19 cellular contexts compared by ENCODE assay signal in the genomic region with DNA sequence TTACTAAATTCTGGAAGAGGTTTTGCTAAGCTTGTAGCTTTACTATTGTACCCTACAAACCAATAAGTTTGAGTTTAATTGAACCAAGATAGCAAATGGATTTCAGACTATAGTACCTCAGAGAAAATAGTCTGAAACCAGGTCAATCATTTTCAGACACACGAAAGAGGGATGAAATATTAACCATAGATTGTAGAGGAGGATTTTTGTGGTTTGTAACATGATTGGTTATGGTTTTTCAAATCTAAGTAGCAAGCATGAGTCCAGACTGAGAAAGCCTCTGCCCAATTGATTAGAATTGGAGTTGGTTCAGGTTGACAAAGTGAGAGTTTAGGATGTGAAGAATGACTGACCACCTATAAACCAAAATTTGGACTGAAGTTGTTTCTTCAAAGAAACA.
DNase-seq lines count a peak whose midpoint lies in the region; ATAC-seq and TF ChIP-seq lines count a peak whose summit lies in the region.
"Had no signal": no experiment of that assay in that cellular context is flagged by ENCODE, and none has a peak within 500 bp of the region (broad histone marks: within the 10 kb centered on the region; RNA-seq: fewer than 3 reads in every experiment).

No MANE protein-coding gene starts in this region.

- H3K36me3 ChIP-seq in heart left ventricle: no peaks in the 10 kb centered on the region
- H3K36me3 ChIP-seq: vagina had no signal

- no peaks in the 10 kb centered on the region for H3K27me3 ChIP-seq in heart left ventricle
- H3K27me3 ChIP-seq: body of pancreas, vagina had no signal

- H3K4me3 ChIP-seq in heart left ventricle: no peak overlapping the region
- H3K4me3 ChIP-seq: body of pancreas, vagina had no signal

- TF ChIP-seq POLR2A in heart left ventricle (IDR thresholded peaks at IDR 0.05): no peak

- H3K27ac ChIP-seq in heart left ventricle: no peak overlapping the region
- H3K27ac ChIP-seq: body of pancreas, C4-2B, vagina had no signal

- no peaks in the 10 kb centered on the region for H3K9me3 ChIP-seq in heart left ventricle
- H3K9me3 ChIP-seq: body of pancreas, vagina had no signal

- no peak for TF ChIP-seq CTCF in heart left ventricle (IDR thresholded peaks at IDR 0.05)

- peak; percentile 66 for ATAC-seq in GM18511 (IDR thresholded peaks at IDR 0.05; ENCODE audit: unreplicated experiment)
- ATAC-seq in GM21367 (IDR thresholded peaks at IDR 0.05; ENCODE audit: unreplicated experiment): peak; percentile 41
- peak; percentile 68 for ATAC-seq in HG02981 (IDR thresholded peaks at IDR 0.05; ENCODE audit: unreplicated experiment)
- peak; percentile 64 for ATAC-seq in HG03558 (IDR thresholded peaks at IDR 0.05; ENCODE audit: extremely low read depth, unreplicated experiment)
- ATAC-seq in heart left ventricle: no peak
- ATAC-seq in GM21447 (IDR thresholded peaks at IDR 0.05; ENCODE audit: unreplicated experiment): no peak
- ATAC-seq: body of pancreas had no signal

- no peak for DNase-seq in activated effector memory CD4-positive, alpha-beta T cell treated with Interleukin-2 at 50 U/mL for 16 hours
- DNase-seq in heart left ventricle: no peak
- no peak for DNase-seq in central memory CD4-positive, alpha-beta T cell
- DNase-seq: activated naive CD8-positive, alpha-beta T cell treated with anti-CD3 and anti-CD28 coated beads for 36 hours; body of pancreas; endodermal cell; head of caudate nucleus; immature natural killer cell; Karpas-422; NCI-H1092; NCI-H524 treated with DMSO at 0.1 percent for 48 hours; SW 1271 had no signal

- intact Hi-C loops in heart left ventricle (cut with DNase I): loop anchor here in 1 of 10 donors (10.0 kb wide), 1 partner anchor 397 kb away; no protein-coding TSS in a partner anchor

- peaks cover 0 to 10% (median 0%) of the 10 kb centered on the region in 12 donors for H3K4me1 ChIP-seq in heart left ventricle
- H3K4me1 ChIP-seq: vagina had no signal

- WGBS in heart left ventricle, 4 donors: 73 to 85% (median 82%) methylated on average over 1 of the region's 1 CpG

Comparison
In these comparisons a context has a peak if more than half of its experiments do, and no peak if none do; other contexts are left out.
1. ATAC-seq: peak in GM18511 (single experiment), GM21367 (single experiment), HG02981 (single experiment) and HG03558 (single experiment); none in heart left ventricle (0 of 4) and GM21447 (single experiment).